Comparison of ENCODE assay signal across 14 cellular contexts in the genomic region with DNA sequence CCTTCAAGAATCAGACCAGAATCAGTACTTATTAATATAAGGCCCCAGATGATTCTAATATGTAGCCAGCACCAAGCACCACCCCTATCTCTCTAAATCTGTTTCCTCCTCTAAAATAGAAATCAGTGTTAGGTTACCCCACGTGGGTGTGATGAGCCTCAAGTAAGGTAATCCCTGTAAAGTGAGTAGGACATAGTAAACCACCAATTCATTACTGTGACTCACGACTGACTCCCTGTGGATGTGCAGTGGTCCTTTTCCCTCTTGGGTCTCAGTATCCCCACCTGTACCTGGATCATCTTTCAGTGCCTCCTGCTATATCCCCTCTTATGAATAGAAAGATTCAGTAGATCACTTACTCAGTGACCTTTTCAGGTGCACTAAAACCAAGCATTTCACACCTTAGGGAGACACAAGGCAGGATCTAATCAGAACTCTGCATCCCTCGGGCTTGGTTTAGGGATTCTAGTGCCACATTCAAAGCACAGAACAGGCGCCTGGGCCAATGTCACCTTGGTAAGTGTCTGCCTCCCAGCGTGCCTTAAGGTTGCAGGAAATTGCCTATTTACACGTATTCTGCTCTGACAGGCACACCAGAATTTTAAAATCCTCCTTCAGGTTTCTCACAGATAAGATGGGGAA. TPM values are rescaled to one million over a fixed set of nuclear protein-coding genes. Genes with fewer than 3 reads are reported as not detected.
DNase-seq lines count a peak whose midpoint lies in the region; TF ChIP-seq lines count a peak whose summit lies in the region.
"Had no signal": no experiment of that assay in that cellular context is flagged by ENCODE, and none has a peak within 500 bp of the region (broad histone marks: within the 10 kb centered on the region; RNA-seq: fewer than 3 reads in every experiment).

No MANE protein-coding gene starts in this region.

- H3K9me3 ChIP-seq in NT2/D1 (ENCODE audit: insufficient read depth, low read length), result peaks cover 27% of the 10 kb centered on the region
- no peaks in the 10 kb centered on the region for H3K9me3 ChIP-seq in hepatocyte (ENCODE audit: low read depth)
- peaks cover 4 to 9% (median 4%) of the 10 kb centered on the region in 3 donors for H3K9me3 ChIP-seq in skeletal muscle tissue (ENCODE audit: control insufficient read depth in 3 of 3, low read length in 3 of 3)
- H3K9me3 ChIP-seq: SJSA1, transverse colon had no signal

- no peaks in the 10 kb centered on the region for H3K79me2 ChIP-seq in hepatocyte

- DNase-seq in NCI-H2196 (lab: John Stamatoyannopoulos, UW; ENCODE audit: unreplicated experiment) (peak; percentile 22), NCI-H2196 treated with DMSO at 0.1 percent for 48 hours (lab: John Stamatoyannopoulos, UW; ENCODE audit: unreplicated experiment) (no peak), NT2/D1 (ENCODE audit: low read depth, low spot score) (no peak), hepatocyte (ENCODE audit: low spot score) (no peak), amniotic stem cell (lab: John Stamatoyannopoulos, UW) (no peak), KG1 (lab: John Stamatoyannopoulos, UW) (no peak), endothelial cell (ENCODE audit: low spot score) (no peak)
- DNase-seq: activated CD4-positive, CD25-positive, alpha-beta regulatory T cell treated with anti-CD3 and anti-CD28 coated beads, Interleukin-2, amount 50 U/mL, for 72 hours; activated T-cell treated with anti-CD3 and anti-CD28 coated beads, Interleukin-2, amount 50 U/mL, for 4 hours; transverse colon had no signal

- TF ChIP-seq CTCF in hepatocyte (IDR thresholded peaks at IDR 0.05; ENCODE audit: poor library complexity) (no peak), endothelial cell (IDR thresholded peaks at IDR 0.05; ENCODE audit: unreplicated experiment) (no peak)

- H3K36me3 ChIP-seq in NT2/D1 (ENCODE audit: insufficient read depth, insufficient read length, low read length) (no peaks in the 10 kb centered on the region), hepatocyte (replicated peaks; ENCODE audit: insufficient read depth, low read depth) (no peaks in the 10 kb centered on the region), skeletal muscle tissue (ENCODE audit: control insufficient read depth in 3 of 3, insufficient read depth in 3 of 3, low read length in 3 of 3) (no peaks in the 10 kb centered on the region)
- H3K36me3 ChIP-seq: HAP-1, SJSA1, transverse colon had no signal

- WGBS in hepatocyte (ENCODE audit: low lambda C conversion rate, missing lambda C conversion rate), result 48% methylated on average over 6 of the region's 6 CpGs

- H3K27ac ChIP-seq in hepatocyte (peak overlapping the region; percentile 84), skeletal muscle tissue (ENCODE audit: low read depth, low read length) (peak overlapping the region; percentile 88)
- H3K27ac ChIP-seq: SJSA1 had no signal

- H3K36me3 Mint-ChIP-seq in endothelial cell (ENCODE audit: low read depth, unreplicated experiment), result peaks cover 4% of the 10 kb centered on the region
- H3K36me3 Mint-ChIP-seq: mesothelial cell of epicardium had no signal

- H3K27me3 ChIP-seq in NT2/D1 (ENCODE audit: insufficient read depth, insufficient read length) (peaks cover 37% of the 10 kb centered on the region), hepatocyte (no peaks in the 10 kb centered on the region), skeletal muscle tissue (ENCODE audit: control insufficient read depth in 3 of 3, insufficient read depth in 3 of 3, low read length in 3 of 3) (no peaks in the 10 kb centered on the region)
- H3K27me3 ChIP-seq: SJSA1, transverse colon had no signal

- no peak overlapping the region for H3K4me3 ChIP-seq in NT2/D1 (ENCODE audit: insufficient read length, low read depth)
- H3K4me3 ChIP-seq in hepatocyte, result no peak overlapping the region
- no peak overlapping the region for H3K4me3 ChIP-seq in skeletal muscle tissue (ENCODE audit: low read length in 3 of 3)
- H3K4me3 ChIP-seq: HAP-1, SJSA1, transverse colon had no signal

- H3K4me1 Mint-ChIP-seq in endothelial cell (ENCODE audit: unreplicated experiment), result peaks cover 8% of the 10 kb centered on the region

- H4K20me1 ChIP-seq in hepatocyte (ENCODE audit: insufficient read depth, poor library complexity, severe bottlenecking), result no peaks in the 10 kb centered on the region

- peaks cover 10% of the 10 kb centered on the region for H3K27me3 Mint-ChIP-seq in endothelial cell (ENCODE audit: unreplicated experiment)

- H3K9me2 ChIP-seq in hepatocyte (replicated peaks; ENCODE audit: insufficient read depth), result no peaks in the 10 kb centered on the region

- peaks cover 8% of the 10 kb centered on the region for H3K9me3 Mint-ChIP-seq in endothelial cell (ENCODE audit: unreplicated experiment)
- H3K9me3 Mint-ChIP-seq: activated T-cell treated with anti-CD3 and anti-CD28 coated beads, Interleukin-2, amount 50 U/mL, for 4 hours had no signal

- H3K4me3 Mint-ChIP-seq in endothelial cell (ENCODE audit: unreplicated experiment), result no peak overlapping the region
- H3K4me3 Mint-ChIP-seq: activated T-cell treated with anti-CD3 and anti-CD28 coated beads, Interleukin-2, amount 50 U/mL, for 4 hours; mesothelial cell of epicardium had no signal

- peak overlapping the region; percentile 46 for H3K4me2 ChIP-seq in hepatocyte

- peak overlapping the region; percentile 11 for H3K9ac ChIP-seq in NT2/D1 (ENCODE audit: insufficient read length, low read depth)
- H3K9ac ChIP-seq in skeletal muscle tissue (ENCODE audit: low read depth in 1 of 3, low read length in 3 of 3), result peak overlapping the region in 2 of 3 donors; percentile 12 to 58

- no peak overlapping the region for H3K27ac Mint-ChIP-seq in endothelial cell (ENCODE audit: unreplicated experiment)

- peaks cover 16% of the 10 kb centered on the region for H3K4me1 ChIP-seq in NT2/D1 (ENCODE audit: insufficient read depth, insufficient read length)
- H3K4me1 ChIP-seq in hepatocyte (ENCODE audit: insufficient read depth), result peaks cover 32% of the 10 kb centered on the region
- peaks cover 15 to 35% (median 33%) of the 10 kb centered on the region in 3 donors for H3K4me1 ChIP-seq in skeletal muscle tissue (ENCODE audit: control insufficient read depth in 3 of 3, insufficient read depth in 3 of 3, low read length in 3 of 3)
- H3K4me1 ChIP-seq: HAP-1 had no signal

- H2AFZ ChIP-seq in hepatocyte, result no peak overlapping the region

RNA-seq across cellular contexts. Expression of a gene that starts 12.2 kb away (rescaled TPM):
- total RNA-seq in hepatocyte (40.5 and 45.8 TPM in 2 replicates), skeletal muscle tissue (11.5 TPM), endothelial cell (ENCODE audit: unreplicated experiment) (18.7 TPM)
- 21.5 and 30.9 TPM in 2 replicates for polyA plus RNA-seq in hepatocyte

RNA-seq across cellular contexts. Expression of a gene that starts 43.9 kb away (rescaled TPM):
- total RNA-seq in hepatocyte (4.0 and 9.8 TPM in 2 replicates), skeletal muscle tissue (1.0 TPM), endothelial cell (ENCODE audit: unreplicated experiment) (9.1 TPM)
- 2.5 and 6.4 TPM in 2 replicates for polyA plus RNA-seq in hepatocyte
- total RNA-seq: transverse colon had no signal
